1 cellular context compared by ENCODE assay signal in the genomic region with DNA sequence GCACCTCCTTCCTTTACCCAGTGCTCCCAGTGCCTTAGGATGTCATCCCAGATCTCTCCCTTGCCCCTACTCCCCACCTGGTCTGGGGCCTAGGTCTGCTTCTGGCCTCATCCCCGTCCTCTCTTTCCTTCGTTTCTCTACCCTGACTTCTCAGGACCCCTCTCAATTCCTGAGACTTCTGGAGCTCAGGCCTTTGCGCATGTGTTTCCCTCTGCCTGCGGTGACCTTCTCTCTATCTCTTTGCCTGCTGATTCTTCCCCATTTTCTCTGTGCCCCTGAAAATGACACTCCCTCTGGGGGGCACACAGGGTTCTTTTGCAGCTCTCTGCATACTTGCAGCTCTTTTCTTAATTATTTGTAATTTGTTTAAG.
TF ChIP-seq lines count a peak whose summit lies in the region.

No MANE protein-coding gene starts in this region.

TF ChIP-seq in K562, 482 proteins besides CTCF, POLR2A, EP300 and RAD21:
- TF ChIP-seq SMARCA5 (IDR thresholded peaks at IDR 0.05) (peak; percentile 21; the same call in 1 of the 2 replicates), ZNF263 (CRISPR knock-in tag; IDR thresholded peaks at IDR 0.05; ENCODE audit: borderline replicate concordance) (peak; percentile 55; the same call in 1 of the 2 replicates), NRF1 (conservative IDR thresholded peaks at IDR 0.05 in 1 of 2, IDR thresholded peaks at IDR 0.05 in 1 of 2) (peak; percentile 63 to 70), ZFX (CRISPR knock-in tag; IDR thresholded peaks at IDR 0.05) (peak; percentile 49), EP400 (IDR thresholded peaks at IDR 0.05) (0 out of 2 replicates have a peak, but pooled peaks have one; percentile 2), SNIP1 (IDR thresholded peaks at IDR 0.05; ENCODE audit: low read depth) (no peak)
- TF ChIP-seq, protein P1, sequence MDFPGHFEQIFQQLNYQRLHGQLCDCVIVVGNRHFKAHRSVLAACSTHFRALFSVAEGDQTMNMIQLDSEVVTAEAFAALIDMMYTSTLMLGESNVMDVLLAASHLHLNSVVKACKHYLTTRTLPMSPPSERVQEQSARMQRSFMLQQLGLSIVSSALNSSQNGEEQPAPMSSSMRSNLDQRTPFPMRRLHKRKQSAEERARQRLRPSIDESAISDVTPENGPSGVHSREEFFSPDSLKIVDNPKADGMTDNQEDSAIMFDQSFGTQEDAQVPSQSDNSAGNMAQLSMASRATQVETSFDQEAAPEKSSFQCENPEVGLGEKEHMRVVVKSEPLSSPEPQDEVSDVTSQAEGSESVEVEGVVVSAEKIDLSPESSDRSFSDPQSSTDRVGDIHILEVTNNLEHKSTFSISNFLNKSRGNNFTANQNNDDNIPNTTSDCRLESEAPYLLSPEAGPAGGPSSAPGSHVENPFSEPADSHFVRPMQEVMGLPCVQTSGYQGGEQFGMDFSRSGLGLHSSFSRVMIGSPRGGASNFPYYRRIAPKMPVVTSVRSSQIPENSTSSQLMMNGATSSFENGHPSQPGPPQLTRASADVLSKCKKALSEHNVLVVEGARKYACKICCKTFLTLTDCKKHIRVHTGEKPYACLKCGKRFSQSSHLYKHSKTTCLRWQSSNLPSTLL (IDR thresholded peaks at IDR 0.05) = 0 out of 2 replicates have a peak, but pooled peaks have one; percentile 14
- TF ChIP-seq, protein P2, sequence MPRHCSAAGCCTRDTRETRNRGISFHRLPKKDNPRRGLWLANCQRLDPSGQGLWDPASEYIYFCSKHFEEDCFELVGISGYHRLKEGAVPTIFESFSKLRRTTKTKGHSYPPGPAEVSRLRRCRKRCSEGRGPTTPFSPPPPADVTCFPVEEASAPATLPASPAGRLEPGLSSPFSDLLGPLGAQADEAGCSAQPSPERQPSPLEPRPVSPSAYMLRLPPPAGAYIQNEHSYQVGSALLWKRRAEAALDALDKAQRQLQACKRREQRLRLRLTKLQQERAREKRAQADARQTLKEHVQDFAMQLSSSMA (CRISPR knock-in tag; IDR thresholded peaks at IDR 0.05) = no peak
